ENCODE assay signal across 9 cellular contexts in genomic region chr6:133889557-133890301, GRCh38. TPM values are rescaled to one million over a fixed set of nuclear protein-coding genes. Genes with fewer than 3 reads are reported as not detected.
DNase-seq lines count a peak whose midpoint lies in the region; ATAC-seq, FAIRE-seq and TF ChIP-seq lines count a peak whose summit lies in the region.
"Had no signal": no experiment of that assay in that cellular context is flagged by ENCODE, and none has a peak within 500 bp of the region (broad histone marks: within the 10 kb centered on the region; RNA-seq: fewer than 3 reads in every experiment).

No MANE protein-coding gene starts in this region.

- no peak for DNase-seq in activated T-cell treated with anti-CD3 and anti-CD28 coated beads, Interleukin-2, amount 50 U/mL, for 4 hours
- DNase-seq in activated T-cell treated with anti-CD3 and anti-CD28 coated beads for 4 hours (no peak), endothelial cell of umbilical vein (ENCODE audit: low read depth, low spot score) (no peak), mucosa of descending colon (peak in 1 of 3 donors; percentile 56), ureter (ENCODE audit: low spot score) (peak; percentile 68), NCI-H82 treated with DMSO at 0.1 percent for 48 hours (lab: John Stamatoyannopoulos, UW; ENCODE audit: unreplicated experiment) (no peak)
- DNase-seq: NCI-H1417 had no signal

- H4K20me1 ChIP-seq in endothelial cell of umbilical vein (replicated peaks; ENCODE audit: control insufficient read depth, extremely low read depth, insufficient read depth, low read length), result no peaks in the 10 kb centered on the region

- no peaks in the 10 kb centered on the region for H3K9me3 ChIP-seq in endothelial cell of umbilical vein (replicated peaks; ENCODE audit: control insufficient read depth, insufficient read depth, low read length)
- no peaks in the 10 kb centered on the region for H3K9me3 ChIP-seq in mucosa of descending colon

- no peaks in the 10 kb centered on the region for H3K36me3 ChIP-seq in endothelial cell of umbilical vein (ENCODE audit: control insufficient read depth in 2 of 2, extremely low read depth in 1 of 2, insufficient read depth in 2 of 2, low read length in 2 of 2)
- H3K36me3 ChIP-seq in mucosa of descending colon (ENCODE audit: low read depth), result no peaks in the 10 kb centered on the region

- H3K4me1 Mint-ChIP-seq in activated T-cell treated with anti-CD3 and anti-CD28 coated beads, Interleukin-2, amount 50 U/mL, for 4 hours (ENCODE audit: low read depth), result peaks cover 37% of the 10 kb centered on the region

- no peaks in the 10 kb centered on the region for H3K36me3 Mint-ChIP-seq in activated T-cell treated with anti-CD3 and anti-CD28 coated beads, Interleukin-2, amount 50 U/mL, for 4 hours (ENCODE audit: insufficient read depth)

- TF ChIP-seq CTCF in endothelial cell of umbilical vein (IDR thresholded peaks at IDR 0.05; ENCODE audit: extremely low read depth in 1 of 2, insufficient read depth in 1 of 2, low read depth in 1 of 2, low read length in 2 of 2) (no peak), mucosa of descending colon (IDR thresholded peaks at IDR 0.05) (no peak)

- no peak overlapping the region for H3K4me3 Mint-ChIP-seq in activated T-cell treated with anti-CD3 and anti-CD28 coated beads, Interleukin-2, amount 50 U/mL, for 4 hours

- ATAC-seq in activated T-cell treated with anti-CD3 and anti-CD28 coated beads, Interleukin-2, amount 50 U/mL, for 4 hours, result peak; percentile 41 to 51
- ATAC-seq in mucosa of descending colon, result peak; percentile 31
- ATAC-seq in HG02610 (IDR thresholded peaks at IDR 0.05; ENCODE audit: unreplicated experiment), result no peak
- no peak for ATAC-seq in GM21515 (IDR thresholded peaks at IDR 0.05; ENCODE audit: unreplicated experiment)

- H3K27ac ChIP-seq in endothelial cell of umbilical vein (ENCODE audit: insufficient read depth, low read depth, low read length), result no peak overlapping the region

- no peak overlapping the region for H3K9ac ChIP-seq in endothelial cell of umbilical vein (replicated peaks; ENCODE audit: extremely low read depth, insufficient read depth, low read length)

- CTCF ChIA-PET in endothelial cell of umbilical vein (lab: Charles Lee), result interaction anchor here (0.7 kb wide), 1 partner anchor 27 kb away, joined by 3 read pairs; no protein-coding TSS in a partner anchor

- intact Hi-C loops in endothelial cell of umbilical vein (cut with micrococcal nuclease) (no loop called here), mucosa of descending colon (cut with DNase I, micrococcal nuclease) (no loop called here)

- H3K9me1 ChIP-seq in endothelial cell of umbilical vein (replicated peaks; ENCODE audit: control insufficient read depth, extremely low read depth, insufficient read depth, low read length), result no peaks in the 10 kb centered on the region

- H3K27me3 ChIP-seq in endothelial cell of umbilical vein (ENCODE audit: control insufficient read depth in 2 of 2, insufficient read depth in 2 of 2, low read length in 2 of 2), result peaks cover 67 to 92% of the 10 kb centered on the region in 2 experiments

- FAIRE-seq in endothelial cell of umbilical vein (lab: Jason Lieb, UNC), result no peak

- H3K4me3 ChIP-seq in endothelial cell of umbilical vein (replicated peaks in 1 of 3; ENCODE audit: insufficient read depth in 1 of 3, low read depth in 1 of 3, low read length in 3 of 3) (no peak overlapping the region), mucosa of descending colon (peak overlapping the region; percentile 25)

- no peak for TF ChIP-seq POLR2A in endothelial cell of umbilical vein (IDR thresholded peaks at IDR 0.05; ENCODE audit: low read depth, low read length)

- no TSS peak for BruUV-seq in endothelial cell of umbilical vein (replicated peaks; lab: Mats Ljungman, UMichigan)

- POLR2A ChIA-PET in endothelial cell of umbilical vein (lab: Charles Lee), result no interaction called here

- no peak overlapping the region for H3K4me2 ChIP-seq in endothelial cell of umbilical vein (ENCODE audit: insufficient read depth, low read length)

- dilution Hi-C loops in endothelial cell of umbilical vein (cut with MboI; ENCODE audit: extremely low pct_ligation_motif_present, low sequenced_read_pairs), result no loop called here

- H3K4me1 ChIP-seq in endothelial cell of umbilical vein (ENCODE audit: control insufficient read depth, extremely low read depth, insufficient read depth, low read length) (no peaks in the 10 kb centered on the region), mucosa of descending colon (ENCODE audit: low read depth) (peaks cover 13% of the 10 kb centered on the region)

- H3K27me3 Mint-ChIP-seq in activated T-cell treated with anti-CD3 and anti-CD28 coated beads, Interleukin-2, amount 50 U/mL, for 4 hours (ENCODE audit: low read depth), result peaks cover 84% of the 10 kb centered on the region

- no peaks in the 10 kb centered on the region for H3K9me3 Mint-ChIP-seq in activated T-cell treated with anti-CD3 and anti-CD28 coated beads, Interleukin-2, amount 50 U/mL, for 4 hours

- no peak overlapping the region for H2AFZ ChIP-seq in endothelial cell of umbilical vein (ENCODE audit: low read depth, low read length)

- no peaks in the 10 kb centered on the region for H3K79me2 ChIP-seq in endothelial cell of umbilical vein (ENCODE audit: control insufficient read depth, insufficient read depth, low read length)

TF ChIP-seq in endothelial cell of umbilical vein, 7 proteins besides CTCF, POLR2A, EP300 and RAD21:
- no peak for TF ChIP-seq JUN (IDR thresholded peaks at IDR 0.05; ENCODE audit: borderline replicate concordance, insufficient read depth, insufficient read length, low read depth)
- TF ChIP-seq EZH2 (IDR thresholded peaks at IDR 0.05; ENCODE audit: borderline replicate concordance, low read depth, low read length, severe bottlenecking), result peak; percentile 99

RNA-seq across cellular contexts. Expression of gene TCF21, which starts 0.8 kb away (rescaled TPM):
- total RNA-seq in activated T-cell treated with anti-CD3 and anti-CD28 coated beads, Interleukin-2, amount 50 U/mL, for 4 hours, result under 1 TPM in 2 of 3 donors, not detected in 1; 0.05 TPM
- not detected in 2 replicates for total RNA-seq in endothelial cell of umbilical vein
- polyA plus RNA-seq in endothelial cell of umbilical vein, result not detected in 2 replicates
- polyA plus RNA-seq in endothelial cell of umbilical vein (2011; cell fraction: cytosol; rRNA removed), result not detected in 2 replicates
- not detected in 2 replicates for polyA plus RNA-seq in endothelial cell of umbilical vein (2011; cell fraction: nucleus; rRNA removed)
- not detected in 2 replicates for polyA plus RNA-seq in endothelial cell of umbilical vein (2012)
- polyA minus RNA-seq in endothelial cell of umbilical vein, result not detected in 2 replicates
- not detected for polyA minus RNA-seq in endothelial cell of umbilical vein (2011; cell fraction: cytosol; rRNA and poly(A)+ RNA removed)
- not detected in 2 replicates for polyA minus RNA-seq in endothelial cell of umbilical vein (2011; cell fraction: nucleus; rRNA and poly(A)+ RNA removed)
- 10 to 100 TPM in 1 of 3 donors, 1 to 10 TPM in 2; 1.9 to 14.3 (median 9.6) TPM for total RNA-seq in mucosa of descending colon
- total RNA-seq in ureter, result 8.2 TPM

Comparison
In these comparisons a context has a peak if more than half of its experiments do, and no peak if none do; other contexts are left out.
1. ATAC-seq: peak in activated T-cell treated with anti-CD3 and anti-CD28 coated beads, Interleukin-2, amount 50 U/mL, for 4 hours (2 of 2) and mucosa of descending colon (single experiment); none in HG02610 (single experiment) and GM21515 (single experiment).